Comparison of ENCODE assay signal across 9 cellular contexts in the genomic region with DNA sequence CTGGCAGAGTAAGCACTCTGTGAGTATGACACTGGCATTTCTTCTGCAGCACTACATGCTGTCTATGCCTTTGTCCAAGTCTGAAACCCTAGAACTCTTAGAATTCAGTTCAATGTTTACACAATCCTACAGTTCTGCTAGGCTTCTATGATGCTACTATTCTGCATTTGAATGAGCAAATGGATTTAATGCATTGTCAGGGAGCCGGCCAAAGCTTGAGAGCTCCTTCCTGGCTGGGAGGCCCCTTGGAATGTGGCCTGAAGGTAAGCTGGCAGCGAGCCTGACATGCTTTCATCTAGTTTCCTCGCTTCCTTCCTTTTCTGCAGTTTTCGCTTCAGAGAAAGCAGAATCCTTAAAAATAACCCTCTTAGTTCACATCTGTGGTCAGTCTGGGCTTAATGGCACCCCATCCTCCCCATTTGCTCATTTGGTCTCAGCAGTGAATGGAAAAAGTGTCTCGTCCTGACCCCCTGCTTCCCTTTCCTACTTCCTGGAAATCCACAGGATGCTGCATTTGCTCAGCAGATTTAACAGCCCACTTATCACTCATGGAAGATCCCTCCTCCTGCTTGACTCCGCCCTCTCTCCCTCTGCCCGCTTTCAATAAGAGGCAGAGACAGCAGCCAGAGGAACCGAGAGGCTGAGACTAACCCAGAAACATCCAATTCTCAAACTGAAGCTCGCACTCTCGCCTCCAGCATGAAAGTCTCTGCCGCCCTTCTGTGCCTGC. TPM values are rescaled to one million over a fixed set of nuclear protein-coding genes. Genes with fewer than 3 reads are reported as not detected.
DNase-seq lines count a peak whose midpoint lies in the region; ATAC-seq and TF ChIP-seq lines count a peak whose summit lies in the region.
"Had no signal": no experiment of that assay in that cellular context is flagged by ENCODE, and none has a peak within 500 bp of the region (broad histone marks: within the 10 kb centered on the region; RNA-seq: fewer than 3 reads in every experiment).

A gene (plus strand): TSS at position 635 of the 730 bp plus-strand sequence. CDS start 65 bp downstream, at position 700.

- TF ChIP-seq CTCF in AG10803 (conservative IDR thresholded peaks at IDR 0.05; ENCODE audit: low read length) (no peak), chondrocyte (IDR thresholded peaks at IDR 0.05) (no peak)

- H3K4me1 Mint-ChIP-seq in chondrocyte (ENCODE audit: low read depth) = peaks cover 87% of the 10 kb centered on the region

- no peak for ATAC-seq in HG02588 (IDR thresholded peaks at IDR 0.05; ENCODE audit: unreplicated experiment)

- H3K9me3 Mint-ChIP-seq in chondrocyte (ENCODE audit: low read depth) = no peaks in the 10 kb centered on the region

- peak within 1 kb of the TSS; percentile 74 for H3K4me3 Mint-ChIP-seq in chondrocyte (ENCODE audit: unreplicated experiment)
- H3K4me3 Mint-ChIP-seq: activated naive CD8-positive, alpha-beta T cell had no signal

- DNase-seq in AG10803 (ENCODE audit: low read depth) (peak; percentile 73), NCI-H2029 (lab: John Stamatoyannopoulos, UW) (peak; percentile 44), chondrocyte (ENCODE audit: low spot score) (no peak), islet precursor cell (peak; percentile 94), stromal cell of bone marrow (ENCODE audit: low read depth) (peak; percentile 72), NCI-H1694 treated with DMSO at 0.1 percent for 48 hours (lab: John Stamatoyannopoulos, UW) (no peak), amniotic stem cell (lab: John Stamatoyannopoulos, UW) (no peak)

- H3K36me3 Mint-ChIP-seq in chondrocyte (ENCODE audit: low read depth) = no peaks in the 10 kb centered on the region
- H3K36me3 Mint-ChIP-seq: activated naive CD8-positive, alpha-beta T cell had no signal

- H3K27ac Mint-ChIP-seq in chondrocyte (ENCODE audit: unreplicated experiment) = peak within 1 kb of the TSS; percentile 97
- H3K27ac Mint-ChIP-seq: activated naive CD8-positive, alpha-beta T cell had no signal

- peak within 1 kb of the TSS; percentile 68 for H3K4me3 ChIP-seq in AG10803 (ENCODE audit: low read length)

- no peaks in the 10 kb centered on the region for H3K27me3 Mint-ChIP-seq in chondrocyte (ENCODE audit: low read depth)

RNA-seq across cellular contexts. Expression of the gene that starts here (rescaled TPM):
- total RNA-seq in chondrocyte = 15.4 to 42.1 TPM (median 36.6 TPM) in 3 replicates

Comparison
In these comparisons a context has a peak if more than half of its experiments do, and no peak if none do; other contexts are left out.
1. DNase-seq: peak in AG10803 (single experiment), NCI-H2029 (single experiment), islet precursor cell (single experiment) and stromal cell of bone marrow (single experiment); none in chondrocyte (single experiment), NCI-H1694 treated with DMSO at 0.1 percent for 48 hours (single experiment) and amniotic stem cell (single experiment).